Comparison of ENCODE assay signal across 1 cellular context in genomic region chr14:60091550-60092511, GRCh38.
TF ChIP-seq lines count a peak whose summit lies in the region.

TSS of gene PCNX4 (plus strand) at chr14:60091923. CDS start at chr14:60107639, 15,716 bp downstream.

TF ChIP-seq in HepG2, 621 proteins besides CTCF, POLR2A, EP300 and RAD21 (continued from another document and continues in another):
- TF ChIP-seq ZNF709 (CRISPR knock-in tag; IDR thresholded peaks at IDR 0.05) (peak; percentile 98), AGO1 (IDR thresholded peaks at IDR 0.05; ENCODE audit: low read depth, low read length, poor library complexity, severe bottlenecking) (no peak), CSRNP2 (CRISPR knock-in tag; conservative IDR thresholded peaks at IDR 0.05; ENCODE audit: low read depth) (no peak), ZNF772 (CRISPR knock-in tag; IDR thresholded peaks at IDR 0.05) (no peak; the same call in 1 of the 2 replicates), TFDP2 (CRISPR knock-in tag; IDR thresholded peaks at IDR 0.05) (peak; percentile 90), GMEB2 (CRISPR knock-in tag; IDR thresholded peaks at IDR 0.05; ENCODE audit: low read depth) (peak; percentile 92), ERF (CRISPR knock-in tag; IDR thresholded peaks at IDR 0.05) (peak; percentile 88), NFKBIZ (CRISPR knock-in tag; IDR thresholded peaks at IDR 0.05) (0 out of 2 replicates have a peak, but pooled peaks have one; percentile 85), FOXP4 (CRISPR knock-in tag; IDR thresholded peaks at IDR 0.05) (no peak; the same call in 1 of the 2 replicates), GABPA (IDR thresholded peaks at IDR 0.05; ENCODE audit: low read depth, low read length) (no peak), GABPA (CRISPR knock-in tag; IDR thresholded peaks at IDR 0.05; ENCODE audit: low read depth) (peak; percentile 75), ZNF800 (CRISPR knock-in tag; IDR thresholded peaks at IDR 0.05) (no peak; the same call in 1 of the 2 replicates), ZSCAN12 (CRISPR knock-in tag; IDR thresholded peaks at IDR 0.05) (peak; percentile 4; the same call in 1 of the 2 replicates), ESRRA (CRISPR knock-in tag; IDR thresholded peaks at IDR 0.05; ENCODE audit: low read depth) (peak; percentile 37; the same call in 1 of the 2 replicates), ZNF484 (CRISPR knock-in tag; IDR thresholded peaks at IDR 0.05; ENCODE audit: borderline replicate concordance, low read depth) (no peak; the same call in 1 of the 2 replicates), KAT7 (CRISPR knock-in tag; IDR thresholded peaks at IDR 0.05; ENCODE audit: borderline replicate concordance) (peak; percentile 94; the same call in 1 of the 2 replicates), ZNF747 (CRISPR knock-in tag; IDR thresholded peaks at IDR 0.05; ENCODE audit: borderline replicate concordance) (peak; percentile 94), CENPBD1 (CRISPR knock-in tag; IDR thresholded peaks at IDR 0.05; ENCODE audit: borderline replicate concordance, low read depth) (no peak), TFAP4 (IDR thresholded peaks at IDR 0.05; ENCODE audit: borderline replicate concordance, low read depth) (no peak; the same call in 1 of the 2 replicates), ARID2 (CRISPR knock-in tag; IDR thresholded peaks at IDR 0.05; ENCODE audit: borderline replicate concordance) (0 out of 2 replicates have a peak, but pooled peaks have one; percentile 38), ETV5 (CRISPR knock-in tag; IDR thresholded peaks at IDR 0.05; ENCODE audit: borderline replicate concordance) (peak; percentile 51; the same call in 1 of the 2 replicates), SRSF1 (optimal IDR thresholded peaks at IDR 0.05; ENCODE audit: low read depth, low read length) (peak; percentile 60), RORA (CRISPR knock-in tag; IDR thresholded peaks at IDR 0.05) (no peak), KDM5A (IDR thresholded peaks at IDR 0.05; ENCODE audit: borderline replicate concordance, low read length) (0 out of 2 replicates have a peak, but pooled peaks have one; percentile 36), ELK4 (CRISPR knock-in tag; IDR thresholded peaks at IDR 0.05; ENCODE audit: borderline replicate concordance) (no peak), FUBP1 (CRISPR knock-in tag; IDR thresholded peaks at IDR 0.05; ENCODE audit: borderline replicate concordance) (no peak; the same call in 1 of the 2 replicates), ZNF468 (CRISPR knock-in tag; IDR thresholded peaks at IDR 0.05) (no peak; the same call in 1 of the 2 replicates), CREM (IDR thresholded peaks at IDR 0.05) (peak; percentile 84), CREM (CRISPR knock-in tag; IDR thresholded peaks at IDR 0.05) (no peak), ZNF530 (CRISPR knock-in tag; IDR thresholded peaks at IDR 0.05; ENCODE audit: low read depth) (no peak), MNT (IDR thresholded peaks at IDR 0.05) (0 out of 2 replicates have a peak, but pooled peaks have one; percentile 16), ZSCAN9 (CRISPR knock-in tag; IDR thresholded peaks at IDR 0.05; ENCODE audit: borderline replicate concordance) (peak; percentile 82), NRL (CRISPR knock-in tag; IDR thresholded peaks at IDR 0.05; ENCODE audit: borderline replicate concordance) (peak; percentile 96), KDM6A (CRISPR knock-in tag; IDR thresholded peaks at IDR 0.05; ENCODE audit: low read depth) (no peak), STAG1 (CRISPR knock-in tag; IDR thresholded peaks at IDR 0.05) (0 out of 2 replicates have a peak, but pooled peaks have one; percentile 5)
